12 cellular contexts compared by ENCODE assay signal in genomic region chr15:74179101-74179841, GRCh38. TPM values are rescaled to one million over a fixed set of nuclear protein-coding genes. Genes with fewer than 3 reads are reported as not detected.
DNase-seq lines count a peak whose midpoint lies in the region; TF ChIP-seq lines count a peak whose summit lies in the region.
"Had no signal": no experiment of that assay in that cellular context is flagged by ENCODE, and none has a peak within 500 bp of the region (broad histone marks: within the 10 kb centered on the region; RNA-seq: fewer than 3 reads in every experiment).

No MANE protein-coding gene starts in this region.

- no peaks in the 10 kb centered on the region for H3K79me1 ChIP-seq in H9 (ENCODE audit: insufficient read depth, low read depth, low read length, poor library complexity, severe bottlenecking)

- H3K9me3 ChIP-seq in H9 (ENCODE audit: control insufficient read depth, low read depth, low read length), result no peaks in the 10 kb centered on the region

- H3K4ac ChIP-seq in H9 (ENCODE audit: low read depth, low read length), result no peak overlapping the region

- no peak overlapping the region for H2BK5ac ChIP-seq in H9 (ENCODE audit: insufficient read length, low read length)

- peaks cover 28% of the 10 kb centered on the region for H3K27me3 Mint-ChIP-seq in H9 (ENCODE audit: low read depth)
- H3K27me3 Mint-ChIP-seq: CD4-positive, alpha-beta T cell had no signal

- H3K14ac ChIP-seq in H9 (ENCODE audit: insufficient read depth, low read length), result no peak overlapping the region

- no peak overlapping the region for H3K23ac ChIP-seq in H9 (ENCODE audit: insufficient read length, low read depth, low read length)

- H3K27ac Mint-ChIP-seq in H9, result no peak overlapping the region; a peak in 1 of 7 replicates
- H3K27ac Mint-ChIP-seq: CD4-positive, alpha-beta T cell had no signal

- no peaks in the 10 kb centered on the region for H4K20me1 ChIP-seq in H9 (ENCODE audit: control insufficient read depth, insufficient read depth, insufficient read length)

- H3K4me1 Mint-ChIP-seq in H9, result peaks cover 15 to 33% of the 10 kb centered on the region in 2 experiments

- H3K23me2 ChIP-seq in H9 (ENCODE audit: insufficient read length, low read depth, low read length, poor library complexity, severe bottlenecking), result no peaks in the 10 kb centered on the region

- no peak overlapping the region for H2BK15ac ChIP-seq in H9 (ENCODE audit: low read depth, low read length)

- no peak overlapping the region for H3K27ac ChIP-seq in H9 (ENCODE audit: insufficient read length, low read depth, low read length)

- H3K79me2 ChIP-seq in H9 (ENCODE audit: insufficient read depth, low read length), result no peaks in the 10 kb centered on the region

- WGBS in H9 (ENCODE audit: extremely low coverage, insufficient read length, low lambda C conversion rate), result no CpG with 5 or more reads among the region's 13 CpGs

- H3K9ac ChIP-seq in H9 (ENCODE audit: extremely low read depth, insufficient read length, low read length), result no peak overlapping the region

- no peak overlapping the region for H2AK5ac ChIP-seq in H9 (ENCODE audit: insufficient read length, low read length)

- no peak for TF ChIP-seq CTCF in H9 (conservative IDR thresholded peaks at IDR 0.05)

- no peak overlapping the region for H3K56ac ChIP-seq in H9 (ENCODE audit: insufficient read length, low read depth, low read length)

- H3K27me3 ChIP-seq in H9 (ENCODE audit: insufficient read depth, low read length), result no peaks in the 10 kb centered on the region

- H3K9me3 Mint-ChIP-seq in H9, result no peaks in the 10 kb centered on the region
- H3K9me3 Mint-ChIP-seq: CD4-positive, alpha-beta T cell had no signal

- H3K36me3 Mint-ChIP-seq in H9 (ENCODE audit: insufficient read depth in 1 of 3, low read depth in 3 of 3), result peaks cover 0 to 4% (median 0%) of the 10 kb centered on the region in 3 experiments; a peak in 2 of 7 replicates

- H2BK20ac ChIP-seq in H9 (ENCODE audit: low read depth, low read length, poor library complexity, severe bottlenecking), result no peak overlapping the region

- H2BK12ac ChIP-seq in H9 (ENCODE audit: insufficient read length, low read depth, low read length), result no peak overlapping the region

- no peak overlapping the region for H4K8ac ChIP-seq in H9 (replicated peaks; ENCODE audit: insufficient read length, low read depth, low read length)

- no peak overlapping the region for H2BK120ac ChIP-seq in H9 (ENCODE audit: low read depth, low read length, poor library complexity, severe bottlenecking)

- no peak overlapping the region for H2AFZ ChIP-seq in H9 (ENCODE audit: low read length)

- H3T11ph ChIP-seq in H9 (ENCODE audit: low read length), result no peak overlapping the region

- H3K4me3 Mint-ChIP-seq in H9, result no peak overlapping the region
- H3K4me3 Mint-ChIP-seq: CD4-positive, alpha-beta T cell had no signal

- H4K5ac ChIP-seq in H9 (ENCODE audit: insufficient read length, low read depth, low read length), result no peak overlapping the region

- H4K91ac ChIP-seq in H9 (ENCODE audit: insufficient read length, low read depth, low read length), result no peak overlapping the region

- H3K18ac ChIP-seq in H9 (ENCODE audit: insufficient read length, low read depth, low read length), result no peak overlapping the region

- in situ Hi-C loops in KBM-7 (cut with MboI; ENCODE audit: low pct_unique_long_range_greater_than_20kb, low sequenced_read_pairs), result no loop called here

- DNase-seq in AG08395 (ENCODE audit: low spot score) (peak; percentile 97), RPMI7951 (ENCODE audit: low read depth) (peak; percentile 100), fibroblast of gingiva (ENCODE audit: low read depth) (peak; percentile 97), non-pigmented ciliary epithelial cell (ENCODE audit: low read depth) (peak; percentile 68), KBM-7 (no peak), GF-D8 (lab: John Stamatoyannopoulos, UW) (no peak), H9 (no peak)
- DNase-seq in stimulated activated naive CD4-positive, alpha-beta T cell (lab: John Stamatoyannopoulos, UW), result no peak
- DNase-seq: activated effector memory CD4-positive, alpha-beta T cell treated with Interleukin-2 at 50 U/mL for 16 hours; CD4-positive, alpha-beta T cell had no signal

- H3K4me2 ChIP-seq in H9 (ENCODE audit: insufficient read depth, insufficient read length, low read length), result no peak overlapping the region

- no peaks in the 10 kb centered on the region for H3K4me1 ChIP-seq in H9 (ENCODE audit: insufficient read depth, low read length)

RNA-seq across cellular contexts. Expression of gene ISLR, which starts 5.8 kb away (rescaled TPM):
- total RNA-seq in RPMI7951 (2014; rRNA removed; shearing (Covaris generic)), result 2.5 and 8.8 TPM in 2 replicates
- total RNA-seq in H9 (2021), result 0.11 and 0.35 TPM in 2 replicates
- total RNA-seq: CD4-positive, alpha-beta T cell; NCI-H460 had no signal

RNA-seq across cellular contexts. Expression of gene STRA6, which starts 23.3 kb away (rescaled TPM):
- 95.7 and 114 TPM in 2 replicates for total RNA-seq in RPMI7951 (2014; rRNA removed; shearing (Covaris generic))
- 11.2 and 12.8 TPM in 2 replicates for total RNA-seq in H9 (2021)
- total RNA-seq: CD4-positive, alpha-beta T cell; left colon had no signal

RNA-seq across cellular contexts. Expression of gene ISLR2, which starts 48.9 kb away (rescaled TPM):
- total RNA-seq in RPMI7951 (2014; rRNA removed; shearing (Covaris generic)), result 0.72 and 1.8 TPM in 2 replicates
- total RNA-seq in H9 (2021), result 0.09 TPM in 2 replicates
- total RNA-seq: CD4-positive, alpha-beta T cell; NCI-H460 had no signal

RNA-seq across cellular contexts. Expression of gene CCDC33, which starts 56.9 kb away (rescaled TPM):
- 1.1 and 2.1 TPM in 2 replicates for total RNA-seq in RPMI7951 (2014; rRNA removed; shearing (Covaris generic))
- total RNA-seq in H9 (2021), result 4.5 and 4.6 TPM in 2 replicates
- total RNA-seq: CD4-positive, alpha-beta T cell; NCI-H460 had no signal

Comparison
In these comparisons a context has a peak if more than half of its experiments do, and no peak if none do; other contexts are left out.
1. DNase-seq: peak in AG08395 (single experiment), RPMI7951 (single experiment), fibroblast of gingiva (single experiment) and non-pigmented ciliary epithelial cell (single experiment); none in KBM-7 (single experiment), GF-D8 (single experiment), stimulated activated naive CD4-positive, alpha-beta T cell (0 of 6) and H9 (single experiment).